ENCODE assay signal across 19 cellular contexts in genomic region chr1:29319300-29320110, GRCh38.
A peak's percentile ranks its signal among the peaks of the same experiment; 100 is the strongest.
DNase-seq lines count a peak whose midpoint lies in the region; ATAC-seq, FAIRE-seq and TF ChIP-seq lines count a peak whose summit lies in the region.
"Had no signal": no experiment of that assay in that cellular context is flagged by ENCODE, and none has a peak within 500 bp of the region (broad histone marks: within the 10 kb centered on the region; RNA-seq: fewer than 3 reads in every experiment).

No MANE protein-coding gene starts in this region.

- WGBS in K562 (ENCODE audit: insufficient coverage, low coverage, missing lambda C conversion rate): 13% methylated on average over 8 of the region's 9 CpGs
- 58% methylated on average over 5 of the region's 9 CpGs for WGBS in HepG2 (ENCODE audit: low lambda C conversion rate)

- in situ Hi-C loops in K562 (cut with MboI) (no loop called here), HepG2 (cut with HindIII; ENCODE audit: extremely low pct_ligation_motif_present, low pct_unique_long_range_greater_than_20kb) (no loop called here)

- POLR2A ChIA-PET in K562 (lab: Yijun Ruan, JAX) (interaction anchor here (1.5 to 1.6 kb wide), 2 partner anchors 11 to 13 kb away, joined by 3 to 4 read pairs; no protein-coding TSS in a partner anchor), HepG2 (lab: Yijun Ruan, JAX) (interaction anchor here (1.2 kb wide), 1 partner anchor 448 kb away, joined by 3 read pairs; no protein-coding TSS in a partner anchor)

- BruUV-seq in K562 (replicated peaks; lab: Mats Ljungman, UMichigan) (no TSS peak), HepG2 (replicated peaks; lab: Mats Ljungman, UMichigan) (no TSS peak)

- peaks cover 14% of the 10 kb centered on the region for H3K4me1 Mint-ChIP-seq in progenitor cell of endocrine pancreas (ENCODE audit: low read depth)
- H3K4me1 Mint-ChIP-seq in activated T-helper 17 cell treated with anti-CD3 and anti-CD28 coated beads, Interleukin-2, amount 50 U/mL, for 72 hours: no peaks in the 10 kb centered on the region
- H3K4me1 Mint-ChIP-seq: B cell had no signal

- FAIRE-seq in K562 (lab: Jason Lieb, UNC) (no peak), HepG2 (lab: Jason Lieb, UNC) (no peak)
- FAIRE-seq: GM12878, GM19239 had no signal

- peaks cover 0 to 18% of the 10 kb centered on the region in 2 experiments; a peak in 2 of 5 replicates for H3K4me1 ChIP-seq in K562 (replicated peaks in 1 of 2; ENCODE audit: control insufficient read depth in 2 of 2, insufficient read depth in 2 of 2, low read length in 2 of 2)
- H3K4me1 ChIP-seq in HepG2 (ENCODE audit: insufficient read depth, low read length): peaks cover 13% of the 10 kb centered on the region
- H3K4me1 ChIP-seq: BLaER1 treated with 17β-estradiol and CSF1 and Interleukin-3, amounts not matched to agents 10 nM and 100 nM had no signal

- H4K20me1 ChIP-seq in K562 (replicated peaks; ENCODE audit: control insufficient read depth, insufficient read depth, low read length) (peaks cover 34% of the 10 kb centered on the region), HepG2 (ENCODE audit: insufficient read depth, low read length) (no peaks in the 10 kb centered on the region)

- TF ChIP-seq POLR2A in K562 (conservative IDR thresholded peaks at IDR 0.05): no peak
- no peak for TF ChIP-seq POLR2A in HepG2 (IDR thresholded peaks at IDR 0.05; ENCODE audit: insufficient read depth in 1 of 2, low read depth in 2 of 2, low read length in 2 of 2)

- H3K4me3 Mint-ChIP-seq in progenitor cell of endocrine pancreas (ENCODE audit: low read depth): no peak overlapping the region
- H3K4me3 Mint-ChIP-seq in activated T-helper 17 cell treated with anti-CD3 and anti-CD28 coated beads, Interleukin-2, amount 50 U/mL, for 72 hours: no peak overlapping the region
- H3K4me3 Mint-ChIP-seq: B cell; CD8-positive, alpha-beta T cell had no signal

- no peaks in the 10 kb centered on the region for H3K9me3 Mint-ChIP-seq in progenitor cell of endocrine pancreas (ENCODE audit: low read depth)
- H3K9me3 Mint-ChIP-seq in activated T-helper 17 cell treated with anti-CD3 and anti-CD28 coated beads, Interleukin-2, amount 50 U/mL, for 72 hours: no peaks in the 10 kb centered on the region
- H3K9me3 Mint-ChIP-seq: CD8-positive, alpha-beta T cell had no signal

- H3K27me3 Mint-ChIP-seq in progenitor cell of endocrine pancreas: no peaks in the 10 kb centered on the region
- H3K27me3 Mint-ChIP-seq in activated T-helper 17 cell treated with anti-CD3 and anti-CD28 coated beads, Interleukin-2, amount 50 U/mL, for 72 hours: no peaks in the 10 kb centered on the region
- H3K27me3 Mint-ChIP-seq: B cell had no signal

- H3K79me2 ChIP-seq in K562 (ENCODE audit: control insufficient read depth, insufficient read depth, low read length): no peaks in the 10 kb centered on the region
- no peaks in the 10 kb centered on the region for H3K79me2 ChIP-seq in HepG2 (ENCODE audit: insufficient read depth, low read length)

- H3K4me3 ChIP-seq in K562: no peak overlapping the region
- H3K4me3 ChIP-seq in HepG2 (replicated peaks in 1 of 3; ENCODE audit: insufficient read depth in 1 of 3, low read depth in 2 of 3, low read length in 3 of 3): no peak overlapping the region
- H3K4me3 ChIP-seq: BLaER1 treated with 17β-estradiol and CSF1 and Interleukin-3, amounts not matched to agents 10 nM and 100 nM; GM12878 had no signal

- ATAC-seq in K562 (no peak), HepG2 (peak; percentile 32), GM18511 (IDR thresholded peaks at IDR 0.05; ENCODE audit: unreplicated experiment) (no peak)
- no peak for ATAC-seq in activated T-helper 17 cell treated with anti-CD3 and anti-CD28 coated beads, Interleukin-2, amount 50 U/mL, for 72 hours (replicated peaks)
- ATAC-seq: CD8-positive, alpha-beta T cell; GM12878 had no signal

- H3K27me3 ChIP-seq in K562 (ENCODE audit: control insufficient read depth in 2 of 2, insufficient read depth in 2 of 2, low read length in 2 of 2): peaks cover 28 to 50% of the 10 kb centered on the region in 2 experiments
- H3K27me3 ChIP-seq in HepG2 (ENCODE audit: control insufficient read depth in 1 of 2, insufficient read depth in 2 of 2, low read length in 2 of 2): no peaks in the 10 kb centered on the region
- H3K27me3 ChIP-seq: BLaER1 treated with 17β-estradiol and CSF1 and Interleukin-3, amounts not matched to agents 10 nM and 100 nM had no signal

- H2AFZ ChIP-seq in K562 (ENCODE audit: low read depth, low read length): no peak overlapping the region
- H2AFZ ChIP-seq in HepG2 (ENCODE audit: low read length): no peak overlapping the region

- intact Hi-C loops in K562 (cut with micrococcal nuclease): loop anchor here (5.0 kb wide), 1 partner anchor 82 kb away; the partner anchor contains the start of gene PTPRU
- intact Hi-C loops in HepG2 (cut with micrococcal nuclease; ENCODE audit: unreplicated experiment): no loop called here

- H3K9ac ChIP-seq in K562 (ENCODE audit: insufficient read depth in 1 of 2, low read depth in 2 of 2, low read length in 2 of 2): no peak overlapping the region
- H3K9ac ChIP-seq in HepG2 (ENCODE audit: insufficient read depth, low read depth, low read length): no peak overlapping the region
- H3K9ac ChIP-seq: BLaER1 treated with 17β-estradiol and CSF1 and Interleukin-3, amounts not matched to agents 10 nM and 100 nM had no signal

- DNase-seq in K562 (ENCODE audit: extremely low read depth in 1 of 4, low spot score in 3 of 4): no peak
- DNase-seq in HepG2 (ENCODE audit: low spot score): peak; percentile 32
- no peak for DNase-seq in progenitor cell of endocrine pancreas (ENCODE audit: low spot score, unreplicated experiment)
- DNase-seq in iPS-NIHi11 (ENCODE audit: low spot score): no peak
- DNase-seq: Calu3; CD8-positive, alpha-beta T cell; DMS 273 treated with DMSO at 0.1 percent for 48 hours; DMS53; DND-41; EL; HCEC 1CT; IMR-90 had no signal

- peaks cover 25% of the 10 kb centered on the region for H3K36me3 Mint-ChIP-seq in progenitor cell of endocrine pancreas (ENCODE audit: insufficient read depth)
- no peaks in the 10 kb centered on the region for H3K36me3 Mint-ChIP-seq in activated T-helper 17 cell treated with anti-CD3 and anti-CD28 coated beads, Interleukin-2, amount 50 U/mL, for 72 hours (ENCODE audit: low read depth)
- H3K36me3 Mint-ChIP-seq: CD8-positive, alpha-beta T cell had no signal

- no peaks in the 10 kb centered on the region for H3K9me1 ChIP-seq in K562 (ENCODE audit: control insufficient read depth, insufficient read depth, low read length)

- no peak overlapping the region for H3K27ac ChIP-seq in K562 (ENCODE audit: extremely low read depth, low read depth, low read length)
- H3K27ac ChIP-seq in HepG2 (ENCODE audit: extremely low read length, insufficient read depth, low read length): no peak overlapping the region
- H3K27ac ChIP-seq: BLaER1 treated with 17β-estradiol and CSF1 and Interleukin-3, amounts not matched to agents 10 nM and 100 nM; HL-60 had no signal

- no peak for TF ChIP-seq CTCF in K562 (IDR thresholded peaks at IDR 0.05 in 2 of 3, conservative IDR thresholded peaks at IDR 0.05 in 1 of 3; ENCODE audit: insufficient read depth in 2 of 3, low read depth in 1 of 3, low read length in 3 of 3)
- no peak for TF ChIP-seq CTCF in HepG2 (CRISPR knock-in tag; IDR thresholded peaks at IDR 0.05)
- no peak for TF ChIP-seq CTCF in progenitor cell of endocrine pancreas (IDR thresholded peaks at IDR 0.05; ENCODE audit: unreplicated experiment)

- no peaks in the 10 kb centered on the region for H3K9me3 ChIP-seq in K562 (replicated peaks; ENCODE audit: control insufficient read depth, insufficient read depth, low read depth, low read length)
- no peaks in the 10 kb centered on the region for H3K9me3 ChIP-seq in HepG2 (ENCODE audit: low read length)
- H3K9me3 ChIP-seq: BLaER1 treated with 17β-estradiol and CSF1 and Interleukin-3, amounts not matched to agents 10 nM and 100 nM had no signal

- TF ChIP-seq EP300 in K562 (IDR thresholded peaks at IDR 0.05; ENCODE audit: low read length) (no peak), HepG2 (IDR thresholded peaks at IDR 0.05; ENCODE audit: low read depth in 2 of 2, low read length in 2 of 2) (peak in 1 of 2 experiments; percentile 47; a peak in 1 of 4 replicates), HepG2 (CRISPR knock-in tag; IDR thresholded peaks at IDR 0.05; ENCODE audit: borderline replicate concordance) (no peak)

- TF ChIP-seq RAD21 in K562 (CRISPR knock-in tag; conservative IDR thresholded peaks at IDR 0.05 in 1 of 2, IDR thresholded peaks at IDR 0.05 in 1 of 2): no peak
- no peak for TF ChIP-seq RAD21 in HepG2 (CRISPR knock-in tag; IDR thresholded peaks at IDR 0.05)

- CTCF ChIA-PET in K562 (lab: Yijun Ruan, JAX; ENCODE audit: low intra/inter-chr PET ratio): no interaction called here
- CTCF ChIA-PET in HepG2 (lab: Yijun Ruan, JAX; ENCODE audit: low intra/inter-chr PET ratio, low total read pairs): no interaction called here

- no peaks in the 10 kb centered on the region for H3K36me3 ChIP-seq in K562 (ENCODE audit: control insufficient read depth, insufficient read depth, low read length)
- peaks cover 4 to 20% of the 10 kb centered on the region in 2 experiments; a peak in 3 of 5 replicates for H3K36me3 ChIP-seq in HepG2 (replicated peaks in 1 of 2; ENCODE audit: control insufficient read depth in 1 of 2, insufficient read depth in 2 of 2, low read length in 2 of 2)
- H3K36me3 ChIP-seq: BLaER1 treated with 17β-estradiol and CSF1 and Interleukin-3, amounts not matched to agents 10 nM and 100 nM had no signal

- H3K4me2 ChIP-seq in K562 (ENCODE audit: insufficient read depth, low read length): no peak overlapping the region
- peak overlapping the region; percentile 23; the same call in 1 of the 2 replicates for H3K4me2 ChIP-seq in HepG2 (ENCODE audit: low read depth, low read length)
- H3K4me2 ChIP-seq: BLaER1 treated with 17β-estradiol and CSF1 and Interleukin-3, amounts not matched to agents 10 nM and 100 nM had no signal

- peak overlapping the region; percentile 59 for H3K27ac Mint-ChIP-seq in progenitor cell of endocrine pancreas
- H3K27ac Mint-ChIP-seq in activated T-helper 17 cell treated with anti-CD3 and anti-CD28 coated beads, Interleukin-2, amount 50 U/mL, for 72 hours: no peak overlapping the region
- H3K27ac Mint-ChIP-seq: B cell; CD8-positive, alpha-beta T cell had no signal

TF ChIP-seq in K562, 482 proteins besides CTCF, POLR2A, EP300 and RAD21 (continues in another document):
- TF ChIP-seq NFIC (IDR thresholded peaks at IDR 0.05): peak; percentile 66

TF ChIP-seq in HepG2, 621 proteins besides CTCF, POLR2A, EP300 and RAD21 (continues in another document):
- TF ChIP-seq RXRA (CRISPR knock-in tag; IDR thresholded peaks at IDR 0.05): peak; percentile 27; the same call in 1 of the 2 replicates
- TF ChIP-seq GFI1 (CRISPR knock-in tag; IDR thresholded peaks at IDR 0.05; ENCODE audit: borderline replicate concordance): 0 out of 2 replicates have a peak, but pooled peaks have one; percentile 19
- TF ChIP-seq ZNF33B (CRISPR knock-in tag; IDR thresholded peaks at IDR 0.05): no peak
- TF ChIP-seq ZNF691 (CRISPR knock-in tag; IDR thresholded peaks at IDR 0.05; ENCODE audit: borderline replicate concordance, low read depth): no peak

Comparison
In these comparisons a context has a peak if more than half of its experiments do, and no peak if none do; other contexts are left out.
1. Of the 241 proteins assayed by ChIP-seq in both HepG2 and K562: peak only in HepG2: BCL6, FOXA3, GATAD2A, HDAC1, NCOR1, NR2C2 and 3 more; only in K562: NFIC; in both: none; in neither: 227; mixed calls (peak in some experiments, not most) for 4.